Comparison of ENCODE assay signal across 8 cellular contexts in the genomic region with DNA sequence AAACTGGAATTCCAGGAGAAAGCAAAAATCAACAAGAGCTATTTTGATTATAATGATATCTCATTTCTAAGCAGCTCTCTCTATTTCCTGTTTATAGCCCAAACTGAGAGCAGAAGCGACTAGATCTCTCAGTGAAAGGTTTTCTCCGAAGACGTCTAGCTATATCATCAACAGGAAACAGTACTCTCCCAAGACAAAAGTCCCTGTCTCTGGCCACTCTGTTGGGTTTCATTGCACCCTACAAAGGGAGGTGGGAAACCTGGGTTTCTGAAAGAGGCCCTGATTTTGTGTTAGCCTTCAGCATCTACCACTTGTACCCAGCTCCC.
A peak's percentile ranks its signal among the peaks of the same experiment; 100 is the strongest.
DNase-seq lines count a peak whose midpoint lies in the region; ATAC-seq and TF ChIP-seq lines count a peak whose summit lies in the region.
"Had no signal": no experiment of that assay in that cellular context is flagged by ENCODE, and none has a peak within 500 bp of the region (broad histone marks: within the 10 kb centered on the region; RNA-seq: fewer than 3 reads in every experiment).

No MANE protein-coding gene starts in this region.

- peak overlapping the region; percentile 7 for H2AFZ ChIP-seq in osteoblast (ENCODE audit: low read length)

- ATAC-seq in GM18873 (IDR thresholded peaks at IDR 0.05; ENCODE audit: low FRiP score, unreplicated experiment): peak; percentile 25
- peak; percentile 25 for ATAC-seq in HG02798 (IDR thresholded peaks at IDR 0.05; ENCODE audit: poor library complexity, unreplicated experiment)
- ATAC-seq in activated CD8-positive, alpha-beta T cell treated with anti-CD3 and anti-CD28 coated beads, Interleukin-2, amount 10 ng/mL, durations not matched to agents 7 days and 5 days: peak; percentile 49
- ATAC-seq in GM21526 (IDR thresholded peaks at IDR 0.05; ENCODE audit: low FRiP score, unreplicated experiment): no peak

- CTCF ChIA-PET in activated CD8-positive, alpha-beta T cell treated with anti-CD3 and anti-CD28 coated beads, Interleukin-2, amount 10 ng/mL, durations not matched to agents 7 days and 5 days (lab: Charles Lee): interaction anchor here (0.9 to 2.7 kb wide), 13 partner anchors 11 to 184 kb away, joined by 3 to 16 read pairs (median 4); no protein-coding TSS in a partner anchor

- no peak overlapping the region for H3K4me2 ChIP-seq in osteoblast (ENCODE audit: insufficient read depth, low read length)

- H3K27ac Mint-ChIP-seq in activated CD8-positive, alpha-beta T cell treated with anti-CD3 and anti-CD28 coated beads, Interleukin-2, amount 10 ng/mL, durations not matched to agents 7 days and 5 days: peak overlapping the region; percentile 73

- H3K4me3 Mint-ChIP-seq in activated CD8-positive, alpha-beta T cell treated with anti-CD3 and anti-CD28 coated beads, Interleukin-2, amount 10 ng/mL, durations not matched to agents 7 days and 5 days: no peak overlapping the region

- H3K27ac ChIP-seq in osteoblast (ENCODE audit: low read depth, low read length) (no peak overlapping the region), caudate nucleus (ENCODE audit: low read depth, low read length) (no peak overlapping the region)

- POLR2A ChIA-PET in activated CD8-positive, alpha-beta T cell treated with anti-CD3 and anti-CD28 coated beads, Interleukin-2, amount 10 ng/mL, durations not matched to agents 7 days and 5 days (lab: Charles Lee): interaction anchor here (0.9 to 1.8 kb wide), 5 partner anchors 17 to 180 kb away, joined by 3 to 11 read pairs (median 5); no protein-coding TSS in a partner anchor

- peaks cover 3% of the 10 kb centered on the region for H3K36me3 Mint-ChIP-seq in activated CD8-positive, alpha-beta T cell treated with anti-CD3 and anti-CD28 coated beads, Interleukin-2, amount 10 ng/mL, durations not matched to agents 7 days and 5 days (ENCODE audit: low read depth)

- no peak for DNase-seq in activated CD8-positive, alpha-beta T cell treated with anti-CD3 and anti-CD28 coated beads, Interleukin-2, amount 10 ng/mL, durations not matched to agents 7 days and 5 days
- no peak for DNase-seq in osteoblast (ENCODE audit: insufficient read length, low spot score, missing footprints)
- no peak for DNase-seq in caudate nucleus (lab: John Stamatoyannopoulos, UW)
- DNase-seq in mesenteric fat pad (ENCODE audit: low spot score): no peak
- DNase-seq: nucleus accumbens had no signal

- H3K9me3 Mint-ChIP-seq in activated CD8-positive, alpha-beta T cell treated with anti-CD3 and anti-CD28 coated beads, Interleukin-2, amount 10 ng/mL, durations not matched to agents 7 days and 5 days (ENCODE audit: insufficient read depth): no peaks in the 10 kb centered on the region

- H3K27me3 ChIP-seq in osteoblast (ENCODE audit: insufficient read depth, low read length): no peaks in the 10 kb centered on the region

- H4K20me1 ChIP-seq in osteoblast (ENCODE audit: insufficient read depth, low read length): no peaks in the 10 kb centered on the region

- peaks cover 44% of the 10 kb centered on the region for H3K4me1 Mint-ChIP-seq in activated CD8-positive, alpha-beta T cell treated with anti-CD3 and anti-CD28 coated beads, Interleukin-2, amount 10 ng/mL, durations not matched to agents 7 days and 5 days (ENCODE audit: low read depth)

- no peaks in the 10 kb centered on the region for H3K79me2 ChIP-seq in osteoblast (ENCODE audit: insufficient read depth, low read length)

- peaks cover 18% of the 10 kb centered on the region for H3K27me3 Mint-ChIP-seq in activated CD8-positive, alpha-beta T cell treated with anti-CD3 and anti-CD28 coated beads, Interleukin-2, amount 10 ng/mL, durations not matched to agents 7 days and 5 days (ENCODE audit: low read depth)

- no peaks in the 10 kb centered on the region for H3K36me3 ChIP-seq in osteoblast (ENCODE audit: insufficient read depth, low read length)

- H3K4me1 ChIP-seq in osteoblast (ENCODE audit: insufficient read depth, low read length): no peaks in the 10 kb centered on the region

- TF ChIP-seq CTCF in osteoblast (IDR thresholded peaks at IDR 0.05; ENCODE audit: extremely low read depth, low read depth, low read length): no peak

- no peaks in the 10 kb centered on the region for H3K9me3 ChIP-seq in osteoblast (ENCODE audit: low read depth, low read length)

- H3K4me3 ChIP-seq in osteoblast (ENCODE audit: insufficient read depth, low read length): no peak overlapping the region
